ENCODE assay signal across 9 cellular contexts in genomic region chr3:10389995-10390394, GRCh38.
DNase-seq lines count a peak whose midpoint lies in the region; ATAC-seq and TF ChIP-seq lines count a peak whose summit lies in the region.
"Had no signal": no experiment of that assay in that cellular context is flagged by ENCODE, and none has a peak within 500 bp of the region (broad histone marks: within the 10 kb centered on the region; RNA-seq: fewer than 3 reads in every experiment).

No MANE protein-coding gene starts in this region.

- TF ChIP-seq CTCF in HL-60 (IDR thresholded peaks at IDR 0.05; ENCODE audit: insufficient read depth, low read length), result no peak
- TF ChIP-seq CTCF in heart left ventricle (IDR thresholded peaks at IDR 0.05), result no peak

- 24 to 40% (median 38%) methylated on average over 2 of the region's 2 CpGs for WGBS in heart left ventricle, 4 donors

- peaks cover 0 to 39% (median 25%) of the 10 kb centered on the region in 12 donors for H3K9me3 ChIP-seq in heart left ventricle

- intact Hi-C loops in heart left ventricle (cut with DNase I), result no loop called here

- DNase-seq in HL-60 (ENCODE audit: low read depth in 1 of 2, low spot score in 1 of 2) (peak in 1 of 2 experiments; percentile 82), germinal center (ENCODE audit: low spot score) (peak; percentile 69), NCI-H1417 treated with DMSO at 0.1 percent for 48 hours (lab: John Stamatoyannopoulos, UW) (no peak), DMS153 (lab: John Stamatoyannopoulos, UW) (no peak), ecto neural progenitor cell (ENCODE audit: low spot score) (no peak), heart left ventricle (no peak)
- DNase-seq: DMS 273 treated with DMSO at 0.1 percent for 48 hours had no signal

- H3K36me3 ChIP-seq in heart left ventricle, result no peaks in the 10 kb centered on the region

- TF ChIP-seq POLR2A in GM18505 (IDR thresholded peaks at IDR 0.05; ENCODE audit: borderline replicate concordance, extremely low read depth, insufficient read depth, insufficient read length) (no peak), heart left ventricle (IDR thresholded peaks at IDR 0.05) (no peak)

- H3K27ac ChIP-seq in HL-60 (replicated peaks) (peak overlapping the region; percentile 21; the same call in 1 of the 2 replicates), heart left ventricle (no peak overlapping the region)

- H3K4me1 ChIP-seq in heart left ventricle, result no peaks in the 10 kb centered on the region

- H3K27me3 ChIP-seq in HL-60 (ENCODE audit: insufficient read depth, poor library complexity, severe bottlenecking) (no peaks in the 10 kb centered on the region), heart left ventricle (peaks cover 0 to under 1% (median 0%) of the 10 kb centered on the region in 9 donors)

- H3K4me3 ChIP-seq in HL-60 (replicated peaks; ENCODE audit: insufficient read depth, low read length) (no peak overlapping the region), heart left ventricle (no peak overlapping the region)

- ATAC-seq in GM18505 (IDR thresholded peaks at IDR 0.05; ENCODE audit: unreplicated experiment) (peak; percentile 75), GM21717 (IDR thresholded peaks at IDR 0.05; ENCODE audit: unreplicated experiment) (peak; percentile 87), heart left ventricle (no peak)

Comparison
In these comparisons a context has a peak if more than half of its experiments do, and no peak if none do; other contexts are left out.
1. ATAC-seq: peak in GM18505 (single experiment) and GM21717 (single experiment); none in heart left ventricle (0 of 4).